22 cellular contexts compared by ENCODE assay signal in the genomic region with DNA sequence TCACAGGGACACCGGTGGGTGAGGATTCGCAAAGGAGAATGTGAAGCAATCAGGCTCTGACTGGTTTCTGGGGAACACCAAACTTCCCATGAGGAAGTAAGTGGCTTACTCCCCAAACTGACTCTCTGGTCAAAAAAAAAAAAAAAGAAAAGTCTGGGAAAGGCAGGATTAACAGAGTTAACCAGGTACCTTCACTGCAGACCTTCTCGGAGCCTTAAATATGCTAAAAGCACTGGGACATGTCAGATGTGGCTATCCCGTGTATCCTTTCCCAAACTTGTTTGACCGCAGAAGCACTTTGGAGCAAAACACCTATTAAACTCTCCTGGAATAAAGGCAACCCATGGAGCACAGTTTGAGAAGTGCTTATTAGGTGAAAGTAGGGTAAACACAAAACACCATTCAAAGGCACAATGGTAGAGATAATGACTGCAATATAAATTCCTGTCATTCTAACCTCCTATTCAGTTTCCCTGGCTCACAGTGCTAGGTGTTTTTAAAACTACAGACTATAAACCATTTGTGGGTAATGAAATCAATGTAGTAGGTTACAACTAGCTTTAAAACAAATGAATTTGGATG. TPM values are rescaled to one million over a fixed set of nuclear protein-coding genes. Genes with fewer than 3 reads are reported as not detected.
DNase-seq lines count a peak whose midpoint lies in the region; ATAC-seq and TF ChIP-seq lines count a peak whose summit lies in the region.
"Had no signal": no experiment of that assay in that cellular context is flagged by ENCODE, and none has a peak within 500 bp of the region (broad histone marks: within the 10 kb centered on the region; RNA-seq: fewer than 3 reads in every experiment).

No MANE protein-coding gene starts in this region.

- H3K4me2 ChIP-seq in trophoblast cell (ENCODE audit: low read length): no peak overlapping the region

- H3K9ac ChIP-seq in trophoblast cell (ENCODE audit: low read length): no peak overlapping the region

- WGBS in trophoblast cell (ENCODE audit: extremely low coverage, insufficient coverage, insufficient read length): no CpG with 5 or more reads among the region's 5 CpGs

- ATAC-seq in WTC11: peak; percentile 55
- ATAC-seq in HG03196 (IDR thresholded peaks at IDR 0.05; ENCODE audit: unreplicated experiment): no peak
- ATAC-seq in HG03139 (IDR thresholded peaks at IDR 0.05; ENCODE audit: unreplicated experiment): no peak
- ATAC-seq: natural killer cell treated with Interleukin-12 subunit alpha and Interleukin-12 subunit beta and Interleukin-15 and Interleukin-18, amount 100 ng/mL, for 72 hours had no signal

- H3K14ac ChIP-seq in trophoblast cell (ENCODE audit: low read length): no peak overlapping the region

- H3K9me3 ChIP-seq in trophoblast cell (ENCODE audit: insufficient read depth, low read depth, low read length): no peaks in the 10 kb centered on the region
- H3K9me3 ChIP-seq: breast epithelium, transverse colon had no signal

- H2BK120ac ChIP-seq in trophoblast cell (ENCODE audit: insufficient read depth, low read length, poor library complexity): no peak overlapping the region

- peaks cover 6 to 10% of the 10 kb centered on the region in 2 experiments for H3K4me1 ChIP-seq in trophoblast cell (ENCODE audit: control insufficient read depth in 1 of 2, insufficient read depth in 2 of 2, low read length in 2 of 2)
- H3K4me1 ChIP-seq: breast epithelium had no signal

- no peaks in the 10 kb centered on the region for H3K27me3 ChIP-seq in trophoblast cell (ENCODE audit: insufficient read depth, low read length)

- no peaks in the 10 kb centered on the region for H3K36me3 Mint-ChIP-seq in WTC11
- H3K36me3 Mint-ChIP-seq: natural killer cell treated with Interleukin-12 subunit alpha and Interleukin-12 subunit beta and Interleukin-15 and Interleukin-18, amount 100 ng/mL, for 72 hours had no signal

- TF ChIP-seq CTCF in WTC11 (IDR thresholded peaks at IDR 0.05): no peak

- no peak overlapping the region for H3K4me3 ChIP-seq in trophoblast cell (ENCODE audit: low read depth, low read length)
- H3K4me3 ChIP-seq: breast epithelium, transverse colon had no signal

- no peaks in the 10 kb centered on the region for H3K79me1 ChIP-seq in trophoblast cell (ENCODE audit: low read length)

- H3K27ac ChIP-seq in trophoblast cell (ENCODE audit: low read depth, low read length): peak overlapping the region; percentile 7
- H3K27ac ChIP-seq: 22Rv1, breast epithelium had no signal

- H3K18ac ChIP-seq in trophoblast cell (ENCODE audit: low read length): no peak overlapping the region

- peaks cover 99% of the 10 kb centered on the region for H3K27me3 Mint-ChIP-seq in WTC11 (ENCODE audit: low read depth)

- CTCF ChIA-PET in WTC11 (lab: Charles Lee): interaction anchor here (1.0 to 1.5 kb wide), 4 partner anchors 25 to 279 kb away, joined by 3 to 8 read pairs (median 5); no protein-coding TSS in a partner anchor

- H2AK5ac ChIP-seq in trophoblast cell (ENCODE audit: low read length): no peak overlapping the region

- no peak overlapping the region for H2AFZ ChIP-seq in trophoblast cell (ENCODE audit: insufficient read depth, low read length, poor library complexity)

- POLR2A ChIA-PET in WTC11 (lab: Charles Lee): no interaction called here

- H2BK12ac ChIP-seq in trophoblast cell (ENCODE audit: low read length): no peak overlapping the region

- H3K79me2 ChIP-seq in trophoblast cell (ENCODE audit: control insufficient read depth, insufficient read depth, low read length, poor library complexity): no peaks in the 10 kb centered on the region

- no peak overlapping the region for H4K91ac ChIP-seq in trophoblast cell (ENCODE audit: low read depth, low read length)

- peak; percentile 3 for DNase-seq in NCI-H1092 treated with DMSO at 0.1 percent for 48 hours (lab: John Stamatoyannopoulos, UW)
- DNase-seq in NCI-H1092 (lab: John Stamatoyannopoulos, UW): no peak
- DNase-seq in NCI-H2107 (lab: John Stamatoyannopoulos, UW): peak; percentile 3
- DNase-seq in WTC11 (ENCODE audit: low spot score): no peak
- no peak for DNase-seq in trophoblast cell
- no peak for DNase-seq in AG20443 (ENCODE audit: low spot score)
- DNase-seq: activated CD4-positive, alpha-beta T cell treated with anti-CD3 and anti-CD28 coated beads for 4 hours; dermis blood vessel endothelial cell; foreskin melanocyte; kidney glomerular epithelial cell; NCI-H1436; NCI-H510A treated with DMSO at 0.1 percent for 48 hours; Right ventricle myocardium superior; stimulated activated CD4-positive, alpha-beta T cell treated with anti-CD3 and anti-CD28 coated beads, Interleukin-2, amount 100 ng/mL, for 48 hours had no signal

- H3K36me3 ChIP-seq in trophoblast cell (ENCODE audit: control insufficient read depth in 1 of 2, insufficient read depth in 2 of 2, low read length in 2 of 2): no peaks in the 10 kb centered on the region
- H3K36me3 ChIP-seq: breast epithelium, transverse colon had no signal

- H3K23ac ChIP-seq in trophoblast cell (ENCODE audit: low read length): peak overlapping the region; percentile 18

- H3K27ac Mint-ChIP-seq in WTC11: no peak overlapping the region
- H3K27ac Mint-ChIP-seq: activated T-helper 2 cell treated with anti-CD3 and anti-CD28 coated beads, Interferon-gamma antibody, Interleukin-2, Interleukin-4, amounts not matched to agents 10 μg/mL and 5 μg/mL and 100 μg/mL, durations not matched to agents 14 hours and 24 hours and 36 hours; natural killer cell treated with Interleukin-12 subunit alpha and Interleukin-12 subunit beta and Interleukin-15 and Interleukin-18, amount 100 ng/mL, for 72 hours; stimulated activated naive CD8-positive, alpha-beta T cell treated with anti-CD3 and anti-CD28 coated beads, Interleukin-15, Interleukin-2, amounts not matched to agents 100 ng/mL and 50 ng/mL, for 24 hours had no signal

- no peak overlapping the region for H2BK5ac ChIP-seq in trophoblast cell (ENCODE audit: low read depth, low read length, poor library complexity)

- H3K4me3 Mint-ChIP-seq in WTC11: no peak overlapping the region
- H3K4me3 Mint-ChIP-seq: natural killer cell treated with Interleukin-12 subunit alpha and Interleukin-12 subunit beta and Interleukin-15 and Interleukin-18, amount 100 ng/mL, for 72 hours; stimulated activated naive CD8-positive, alpha-beta T cell treated with anti-CD3 and anti-CD28 coated beads, Interleukin-15, Interleukin-2, amounts not matched to agents 100 ng/mL and 50 ng/mL, for 24 hours had no signal

- no peak overlapping the region for H4K12ac ChIP-seq in trophoblast cell (ENCODE audit: low read depth, low read length)

- no peak overlapping the region for H3K4ac ChIP-seq in trophoblast cell (ENCODE audit: low read depth, low read length)

- no peak overlapping the region for H4K8ac ChIP-seq in trophoblast cell (ENCODE audit: low read depth, low read length)

- H3K4me1 Mint-ChIP-seq in WTC11: peaks cover 29% of the 10 kb centered on the region

- H3K9me3 Mint-ChIP-seq in WTC11: no peaks in the 10 kb centered on the region
- H3K9me3 Mint-ChIP-seq: activated T-helper 2 cell treated with anti-CD3 and anti-CD28 coated beads, Interferon-gamma antibody, Interleukin-2, Interleukin-4, amounts not matched to agents 10 μg/mL and 5 μg/mL and 100 μg/mL, durations not matched to agents 14 hours and 24 hours and 36 hours; natural killer cell treated with Interleukin-12 subunit alpha and Interleukin-12 subunit beta and Interleukin-15 and Interleukin-18, amount 100 ng/mL, for 72 hours; stimulated activated naive CD8-positive, alpha-beta T cell treated with anti-CD3 and anti-CD28 coated beads, Interleukin-15, Interleukin-2, amounts not matched to agents 100 ng/mL and 50 ng/mL, for 24 hours had no signal

TF ChIP-seq in WTC11, 78 proteins besides CTCF, POLR2A, EP300 and RAD21:
- TF ChIP-seq, protein P1, sequence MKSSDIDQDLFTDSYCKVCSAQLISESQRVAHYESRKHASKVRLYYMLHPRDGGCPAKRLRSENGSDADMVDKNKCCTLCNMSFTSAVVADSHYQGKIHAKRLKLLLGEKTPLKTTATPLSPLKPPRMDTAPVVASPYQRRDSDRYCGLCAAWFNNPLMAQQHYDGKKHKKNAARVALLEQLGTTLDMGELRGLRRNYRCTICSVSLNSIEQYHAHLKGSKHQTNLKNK (CRISPR knock-in tag; IDR thresholded peaks at IDR 0.05): peak; percentile 54; the same call in 1 of the 2 replicates
- TF ChIP-seq, protein P2, sequence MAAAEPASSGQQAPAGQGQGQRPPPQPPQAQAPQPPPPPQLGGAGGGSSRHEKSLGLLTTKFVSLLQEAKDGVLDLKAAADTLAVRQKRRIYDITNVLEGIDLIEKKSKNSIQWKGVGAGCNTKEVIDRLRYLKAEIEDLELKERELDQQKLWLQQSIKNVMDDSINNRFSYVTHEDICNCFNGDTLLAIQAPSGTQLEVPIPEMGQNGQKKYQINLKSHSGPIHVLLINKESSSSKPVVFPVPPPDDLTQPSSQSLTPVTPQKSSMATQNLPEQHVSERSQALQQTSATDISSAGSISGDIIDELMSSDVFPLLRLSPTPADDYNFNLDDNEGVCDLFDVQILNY (CRISPR knock-in tag; IDR thresholded peaks at IDR 0.05): no peak

RNA-seq across cellular contexts. Expression of gene MXI1, which starts 44.1 kb away (rescaled TPM):
- 16.6 to 23.9 TPM (median 21.6 TPM) in 3 replicates for total RNA-seq in WTC11 (2021)
- 8.3 and 8.9 TPM in 2 replicates for polyA plus RNA-seq in trophoblast cell (2013)

Comparison
In these comparisons a context has a peak if more than half of its experiments do, and no peak if none do; other contexts are left out.
1. DNase-seq: peak in NCI-H1092 treated with DMSO at 0.1 percent for 48 hours (single experiment) and NCI-H2107 (single experiment); none in NCI-H1092 (single experiment), WTC11 (single experiment), trophoblast cell (0 of 2) and AG20443 (single experiment).